ENCODE assay signal across 16 cellular contexts in the genomic region with DNA sequence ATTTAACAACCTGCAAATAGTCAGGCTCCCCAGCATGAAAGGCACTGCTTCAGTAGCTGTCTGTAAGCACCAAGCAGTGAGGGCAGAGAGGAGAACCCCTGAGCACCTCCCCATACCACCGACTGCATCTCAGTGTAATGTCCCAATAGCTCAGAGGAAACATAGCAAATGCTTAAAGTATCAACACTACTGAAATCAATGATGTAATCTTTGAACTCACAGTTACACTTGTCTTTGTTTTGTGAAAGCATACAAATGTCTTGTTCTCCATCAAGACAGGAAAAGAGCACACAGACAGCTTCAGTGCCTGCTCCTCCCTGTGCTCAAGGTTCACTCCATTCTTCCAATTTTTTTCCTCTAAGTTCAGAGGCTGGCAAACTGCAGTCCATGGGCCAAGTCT.
A peak's percentile ranks its signal among the peaks of the same experiment; 100 is the strongest.
DNase-seq lines count a peak whose midpoint lies in the region; ATAC-seq and TF ChIP-seq lines count a peak whose summit lies in the region.
"Had no signal": no experiment of that assay in that cellular context is flagged by ENCODE, and none has a peak within 500 bp of the region (broad histone marks: within the 10 kb centered on the region; RNA-seq: fewer than 3 reads in every experiment).

No MANE protein-coding gene starts in this region.

- DNase-seq in DND-41 (no peak), GM23338 (ENCODE audit: low spot score) (no peak), WTC11 (ENCODE audit: low spot score) (no peak), neural progenitor cell (ENCODE audit: low spot score) (no peak), A172 (ENCODE audit: low spot score) (no peak), GDM1 (lab: John Stamatoyannopoulos, UW) (no peak)
- DNase-seq: AML-193; Caco-2; CD4-positive, alpha-beta T cell; GF-D8; H7 had no signal

- H3K27ac ChIP-seq in DND-41 (ENCODE audit: low read length): peak overlapping the region; percentile 52; the same call in 1 of the 2 replicates
- H3K27ac ChIP-seq in GM23338 (ENCODE audit: low read depth): no peak overlapping the region
- no peak overlapping the region for H3K27ac ChIP-seq in neural progenitor cell
- H3K27ac ChIP-seq: A549, C4-2B, KMS-11 had no signal

- H3K36me3 ChIP-seq in DND-41 (ENCODE audit: insufficient read depth, low read length): peaks cover 41% of the 10 kb centered on the region
- H3K36me3 ChIP-seq in GM23338 (ENCODE audit: insufficient read depth): no peaks in the 10 kb centered on the region
- H3K36me3 ChIP-seq in neural progenitor cell: no peaks in the 10 kb centered on the region

- H3F3A ChIP-seq in GM23338 (replicated peaks; ENCODE audit: low read depth): no peaks in the 10 kb centered on the region; the same call in 1 of the 2 replicates
- H3F3A ChIP-seq in neural progenitor cell (ENCODE audit: low read depth): peaks cover 25% of the 10 kb centered on the region

- ATAC-seq in DND-41 (ENCODE audit: insufficient read depth, low read depth) (no peak), GM23338 (no peak), WTC11 (0 out of 2 replicates have a peak, but pooled peaks have one; percentile 14), GM19455 (IDR thresholded peaks at IDR 0.05; ENCODE audit: unreplicated experiment) (no peak)
- ATAC-seq: A549, HCT116 had no signal

- H4K20me1 ChIP-seq in DND-41 (ENCODE audit: insufficient read depth, low read length) (peaks cover 26% of the 10 kb centered on the region), GM23338 (replicated peaks; ENCODE audit: insufficient read depth) (no peaks in the 10 kb centered on the region), neural progenitor cell (ENCODE audit: low read depth) (no peaks in the 10 kb centered on the region)

- CTCF ChIA-PET in WTC11 (lab: Charles Lee): no interaction called here

- H3K27me3 ChIP-seq in DND-41 (ENCODE audit: insufficient read depth, low read length, poor library complexity) (no peaks in the 10 kb centered on the region), GM23338 (ENCODE audit: insufficient read depth) (no peaks in the 10 kb centered on the region), neural progenitor cell (no peaks in the 10 kb centered on the region)

- H3K4me1 Mint-ChIP-seq in GM23338: peaks cover 26% of the 10 kb centered on the region
- H3K4me1 Mint-ChIP-seq in WTC11: peaks cover 36% of the 10 kb centered on the region
- H3K4me1 Mint-ChIP-seq in neural progenitor cell: peaks cover 15% of the 10 kb centered on the region

- H3K4me2 ChIP-seq in DND-41 (ENCODE audit: insufficient read depth, low read length): no peak overlapping the region
- H3K4me2 ChIP-seq in GM23338: no peak overlapping the region
- H3K4me2 ChIP-seq in neural progenitor cell: no peak overlapping the region
- H3K4me2 ChIP-seq: A549, KMS-11 had no signal

- H3K4me3 Mint-ChIP-seq in GM23338: no peak overlapping the region
- H3K4me3 Mint-ChIP-seq in WTC11: no peak overlapping the region
- no peak overlapping the region for H3K4me3 Mint-ChIP-seq in neural progenitor cell
- H3K4me3 Mint-ChIP-seq: CD4-positive, alpha-beta T cell had no signal

- no peaks in the 10 kb centered on the region for H3K9me2 ChIP-seq in GM23338 (ENCODE audit: insufficient read depth)

- H3K4me3 ChIP-seq in DND-41 (ENCODE audit: low read depth in 1 of 2, low read length in 2 of 2): no peak overlapping the region
- no peak overlapping the region for H3K4me3 ChIP-seq in GM23338
- H3K4me3 ChIP-seq in neural progenitor cell: no peak overlapping the region
- H3K4me3 ChIP-seq: A549 had no signal

- peaks cover 76% of the 10 kb centered on the region for H3K79me2 ChIP-seq in DND-41 (ENCODE audit: insufficient read depth, low read length)
- no peaks in the 10 kb centered on the region for H3K79me2 ChIP-seq in GM23338 (replicated peaks; ENCODE audit: insufficient read depth)
- H3K79me2 ChIP-seq in neural progenitor cell (ENCODE audit: low read depth): no peaks in the 10 kb centered on the region

- H2AFZ ChIP-seq in DND-41 (ENCODE audit: low read depth, low read length) (no peak overlapping the region), GM23338 (peak overlapping the region; percentile 64; the same call in 1 of the 2 replicates), neural progenitor cell (replicated peaks) (peak overlapping the region; percentile 79)

- H3K9ac ChIP-seq in DND-41 (ENCODE audit: low read depth, low read length) (no peak overlapping the region), neural progenitor cell (no peak overlapping the region)
- H3K9ac ChIP-seq: KMS-11 had no signal

- no peaks in the 10 kb centered on the region for H3K9me3 Mint-ChIP-seq in GM23338
- no peaks in the 10 kb centered on the region for H3K9me3 Mint-ChIP-seq in WTC11
- H3K9me3 Mint-ChIP-seq in neural progenitor cell: no peaks in the 10 kb centered on the region
- H3K9me3 Mint-ChIP-seq: CD4-positive, alpha-beta T cell had no signal

- H3K4me1 ChIP-seq in DND-41 (ENCODE audit: insufficient read depth, low read length) (no peaks in the 10 kb centered on the region; the same call in 1 of the 2 replicates), GM23338 (ENCODE audit: insufficient read depth) (peaks cover 8% of the 10 kb centered on the region), neural progenitor cell (peaks cover 24% of the 10 kb centered on the region)

- TF ChIP-seq CTCF in DND-41 (IDR thresholded peaks at IDR 0.05; ENCODE audit: borderline replicate concordance, extremely low read depth, low read length, poor library complexity, severe bottlenecking) (no peak), GM23338 (conservative IDR thresholded peaks at IDR 0.05; ENCODE audit: low read depth in 2 of 2) (no peak), WTC11 (IDR thresholded peaks at IDR 0.05) (no peak), neural progenitor cell (IDR thresholded peaks at IDR 0.05) (no peak)

- POLR2A ChIA-PET in WTC11 (lab: Charles Lee): no interaction called here

- H3K9me3 ChIP-seq in DND-41 (ENCODE audit: insufficient read depth, low read length, severe bottlenecking) (no peaks in the 10 kb centered on the region), neural progenitor cell (ENCODE audit: low read depth) (no peaks in the 10 kb centered on the region)
- H3K9me3 ChIP-seq: A549, Caco-2 had no signal

- H3K27ac Mint-ChIP-seq in GM23338: no peak overlapping the region; the same call in 1 of the 2 replicates
- peak overlapping the region; percentile 84; the same call in 1 of the 2 replicates for H3K27ac Mint-ChIP-seq in WTC11
- no peak overlapping the region for H3K27ac Mint-ChIP-seq in neural progenitor cell
- H3K27ac Mint-ChIP-seq: CD4-positive, alpha-beta T cell had no signal

- H3K36me3 Mint-ChIP-seq in GM23338 (ENCODE audit: low read depth): no peaks in the 10 kb centered on the region; the same call in 2 of the 3 replicates
- no peaks in the 10 kb centered on the region for H3K36me3 Mint-ChIP-seq in WTC11
- H3K36me3 Mint-ChIP-seq in neural progenitor cell: no peaks in the 10 kb centered on the region

- peaks cover 3% of the 10 kb centered on the region for H3K27me3 Mint-ChIP-seq in GM23338 (ENCODE audit: insufficient read depth, low read depth, poor library complexity)
- H3K27me3 Mint-ChIP-seq in WTC11 (ENCODE audit: low read depth): no peaks in the 10 kb centered on the region
- H3K27me3 Mint-ChIP-seq in neural progenitor cell (ENCODE audit: insufficient read depth, low read depth): no peaks in the 10 kb centered on the region

TF ChIP-seq in GM23338, 12 proteins besides CTCF, POLR2A, EP300 and RAD21 (continues in another document):
- TF ChIP-seq CREB1 (CRISPR knock-in tag; IDR thresholded peaks at IDR 0.05; ENCODE audit: low read depth): no peak
- TF ChIP-seq STAT1 (IDR thresholded peaks at IDR 0.05; ENCODE audit: unreplicated experiment): no peak
- no peak for TF ChIP-seq ZNF114 (CRISPR knock-in tag; IDR thresholded peaks at IDR 0.05)
- no peak for TF ChIP-seq ZNF331 (CRISPR knock-in tag; IDR thresholded peaks at IDR 0.05; ENCODE audit: low read depth)
- TF ChIP-seq, protein P1, sequence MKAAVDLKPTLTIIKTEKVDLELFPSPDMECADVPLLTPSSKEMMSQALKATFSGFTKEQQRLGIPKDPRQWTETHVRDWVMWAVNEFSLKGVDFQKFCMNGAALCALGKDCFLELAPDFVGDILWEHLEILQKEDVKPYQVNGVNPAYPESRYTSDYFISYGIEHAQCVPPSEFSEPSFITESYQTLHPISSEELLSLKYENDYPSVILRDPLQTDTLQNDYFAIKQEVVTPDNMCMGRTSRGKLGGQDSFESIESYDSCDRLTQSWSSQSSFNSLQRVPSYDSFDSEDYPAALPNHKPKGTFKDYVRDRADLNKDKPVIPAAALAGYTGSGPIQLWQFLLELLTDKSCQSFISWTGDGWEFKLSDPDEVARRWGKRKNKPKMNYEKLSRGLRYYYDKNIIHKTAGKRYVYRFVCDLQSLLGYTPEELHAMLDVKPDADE (IDR thresholded peaks at IDR 0.05): no peak
- no peak for TF ChIP-seq NANOG (IDR thresholded peaks at IDR 0.05; ENCODE audit: borderline replicate concordance)
- no peak for TF ChIP-seq EZH2phosphoT487 (IDR thresholded peaks at IDR 0.05; ENCODE audit: unreplicated experiment)
- no peak for TF ChIP-seq EZH2 (IDR thresholded peaks at IDR 0.05; ENCODE audit: low read depth, unreplicated experiment)
- no peak for TF ChIP-seq POLR2AphosphoS5 (IDR thresholded peaks at IDR 0.05; ENCODE audit: low read depth)
- no peak for TF ChIP-seq JUNB (IDR thresholded peaks at IDR 0.05; ENCODE audit: unreplicated experiment)

TF ChIP-seq in WTC11, 78 proteins besides CTCF, POLR2A, EP300 and RAD21 (continues in another document):
- TF ChIP-seq NR3C1 (CRISPR knock-in tag; conservative IDR thresholded peaks at IDR 0.05; ENCODE audit: low read depth) (no peak), GTF2I (CRISPR knock-in tag; conservative IDR thresholded peaks at IDR 0.05) (no peak), ATF1 (CRISPR knock-in tag; IDR thresholded peaks at IDR 0.05) (no peak)
